13 cellular contexts compared by ENCODE assay signal in genomic region chr5:143641549-143641955, GRCh38.
DNase-seq lines count a peak whose midpoint lies in the region; ATAC-seq and TF ChIP-seq lines count a peak whose summit lies in the region.
"Had no signal": no experiment of that assay in that cellular context is flagged by ENCODE, and none has a peak within 500 bp of the region (broad histone marks: within the 10 kb centered on the region; RNA-seq: fewer than 3 reads in every experiment).

No MANE protein-coding gene starts in this region.

- no peaks in the 10 kb centered on the region for H3K79me2 ChIP-seq in hepatocyte

- H3K4me3 Mint-ChIP-seq in natural killer cell, result no peak overlapping the region

- no peak for DNase-seq in hepatocyte (ENCODE audit: low spot score)
- DNase-seq in DMS53 (lab: John Stamatoyannopoulos, UW), result no peak
- no peak for DNase-seq in A172 (ENCODE audit: low spot score)
- DNase-seq in activated CD4-positive, CD25-positive, alpha-beta regulatory T cell (lab: John Stamatoyannopoulos, UW), result no peak
- DNase-seq in natural killer cell, result no peak
- DNase-seq: activated CD4-positive, CD25-positive, alpha-beta regulatory T cell treated with anti-CD3 and anti-CD28 coated beads, Interleukin-2, amount 50 U/mL, for 72 hours; NCI-H345; pancreas had no signal

- H3K4me1 ChIP-seq in hepatocyte (ENCODE audit: insufficient read depth), result peaks cover 29% of the 10 kb centered on the region
- H3K4me1 ChIP-seq: gastroesophageal sphincter had no signal

- H3K36me3 Mint-ChIP-seq in natural killer cell, result no peaks in the 10 kb centered on the region

- H4K20me1 ChIP-seq in hepatocyte (ENCODE audit: insufficient read depth, poor library complexity, severe bottlenecking), result no peaks in the 10 kb centered on the region

- intact Hi-C loops in natural killer cell (cut with micrococcal nuclease), result no loop called here

- 39% methylated on average over 4 of the region's 4 CpGs for WGBS in hepatocyte (ENCODE audit: low lambda C conversion rate, missing lambda C conversion rate)

- no peaks in the 10 kb centered on the region for H3K27me3 ChIP-seq in hepatocyte
- H3K27me3 ChIP-seq: gastroesophageal sphincter, pancreas had no signal

- TF ChIP-seq CTCF in hepatocyte (IDR thresholded peaks at IDR 0.05; ENCODE audit: poor library complexity) (no peak), natural killer cell (IDR thresholded peaks at IDR 0.05) (no peak)

- peak overlapping the region; percentile 3 for H3K4me2 ChIP-seq in hepatocyte

- H3K4me1 Mint-ChIP-seq in natural killer cell, result no peaks in the 10 kb centered on the region

- H3K27ac ChIP-seq in hepatocyte, result peak overlapping the region; percentile 17
- H3K27ac ChIP-seq: gastroesophageal sphincter, pancreas, SK-N-MC had no signal

- H3K4me3 ChIP-seq in hepatocyte, result no peak overlapping the region
- H3K4me3 ChIP-seq: gastroesophageal sphincter, pancreas, SK-N-MC had no signal

- no peaks in the 10 kb centered on the region for H3K9me2 ChIP-seq in hepatocyte (replicated peaks; ENCODE audit: insufficient read depth)

- H2AFZ ChIP-seq in hepatocyte, result no peak overlapping the region

- no peaks in the 10 kb centered on the region for H3K36me3 ChIP-seq in hepatocyte (replicated peaks; ENCODE audit: insufficient read depth, low read depth)
- H3K36me3 ChIP-seq: gastroesophageal sphincter, pancreas had no signal

- H3K9me3 ChIP-seq in hepatocyte (ENCODE audit: low read depth), result no peaks in the 10 kb centered on the region
- H3K9me3 ChIP-seq: gastroesophageal sphincter, pancreas had no signal

- no peaks in the 10 kb centered on the region for H3K9me3 Mint-ChIP-seq in natural killer cell

- peak; percentile 62 for ATAC-seq in GM18498 (IDR thresholded peaks at IDR 0.05; ENCODE audit: unreplicated experiment)
- ATAC-seq in GM21528 (IDR thresholded peaks at IDR 0.05; ENCODE audit: low FRiP score, unreplicated experiment), result peak; percentile 74
- peak; percentile 67 for ATAC-seq in HG03342 (IDR thresholded peaks at IDR 0.05; ENCODE audit: unreplicated experiment)
- no peak for ATAC-seq in natural killer cell
- ATAC-seq: gastroesophageal sphincter, pancreas had no signal

- no peak overlapping the region for H3K27ac Mint-ChIP-seq in natural killer cell

- H3K27me3 Mint-ChIP-seq in natural killer cell (ENCODE audit: low read depth in 2 of 2), result no peaks in the 10 kb centered on the region

Comparison
In these comparisons a context has a peak if more than half of its experiments do, and no peak if none do; other contexts are left out.
1. ATAC-seq: peak in GM18498 (single experiment), GM21528 (single experiment) and HG03342 (single experiment); none in natural killer cell (0 of 3).